In genomic region chr6:43858161-43859153, GRCh38 we compare ENCODE assay signal across 20 cellular contexts.
"Had no signal": no experiment of that assay in that cellular context is flagged by ENCODE, and none has a peak within 500 bp of the region (broad histone marks: within the 10 kb centered on the region; RNA-seq: fewer than 3 reads in every experiment).

No MANE protein-coding gene starts in this region.

- H3K36me3 Mint-ChIP-seq: activated CD4-positive, alpha-beta memory T cell treated with anti-CD3 and anti-CD28 coated beads for 36 hours; activated naive CD8-positive, alpha-beta T cell treated with anti-CD3 and anti-CD28 coated beads, Interleukin-2, amount 10 ng/mL, durations not matched to agents 7 days and 5 days; immature natural killer cell; naive thymus-derived CD8-positive, alpha-beta T cell had no signal

- H3K36me3 ChIP-seq: esophagus squamous epithelium, sigmoid colon had no signal

- ATAC-seq: mucosa of descending colon; naive thymus-derived CD8-positive, alpha-beta T cell; psoas muscle had no signal

- H3K4me1 Mint-ChIP-seq: immature natural killer cell; naive thymus-derived CD8-positive, alpha-beta T cell had no signal

- H3K4me3 ChIP-seq: dorsolateral prefrontal cortex, esophagus squamous epithelium, lung, mucosa of descending colon, psoas muscle, sigmoid colon had no signal

- FAIRE-seq: bronchial epithelial cell had no signal

- H3K4me1 ChIP-seq: esophagus squamous epithelium, psoas muscle had no signal

- H3K27ac ChIP-seq: dorsolateral prefrontal cortex, esophagus squamous epithelium, psoas muscle, sigmoid colon had no signal

- H3K9me3 ChIP-seq: esophagus squamous epithelium, mucosa of descending colon, psoas muscle, sigmoid colon had no signal

- DNase-seq: activated CD4-positive, alpha-beta memory T cell treated with anti-CD3 and anti-CD28 coated beads for 36 hours; activated CD4-positive, alpha-beta T cell treated with anti-CD3 and anti-CD28 coated beads for 1 hour; activated naive CD8-positive, alpha-beta T cell treated with anti-CD3 and anti-CD28 coated beads, Interleukin-2, amount 10 ng/mL, durations not matched to agents 7 days and 5 days; activated T-cell treated with anti-CD3 and anti-CD28 coated beads, Interleukin-2, amount 50 U/mL, for 48 hours; anterior cingulate cortex; dorsolateral prefrontal cortex; esophagus squamous epithelium; foreskin fibroblast; immature natural killer cell; mucosa of descending colon; sigmoid colon; stimulated activated CD4-positive, alpha-beta T cell treated with anti-CD3 and anti-CD28 coated beads, Interleukin-2, amount 100 ng/mL, for 24 hours; stimulated activated naive CD4-positive, alpha-beta T cell; substantia nigra; T-helper 2 cell; trophoblast cell had no signal

- H3K27ac Mint-ChIP-seq: activated CD4-positive, alpha-beta memory T cell treated with anti-CD3 and anti-CD28 coated beads for 36 hours; activated naive CD8-positive, alpha-beta T cell treated with anti-CD3 and anti-CD28 coated beads, Interleukin-2, amount 10 ng/mL, durations not matched to agents 7 days and 5 days; naive thymus-derived CD8-positive, alpha-beta T cell had no signal

- H3K9me3 Mint-ChIP-seq: activated CD4-positive, alpha-beta memory T cell treated with anti-CD3 and anti-CD28 coated beads for 36 hours; activated naive CD8-positive, alpha-beta T cell treated with anti-CD3 and anti-CD28 coated beads, Interleukin-2, amount 10 ng/mL, durations not matched to agents 7 days and 5 days; immature natural killer cell; naive thymus-derived CD8-positive, alpha-beta T cell had no signal

- H3K4me3 Mint-ChIP-seq: activated CD4-positive, alpha-beta memory T cell treated with anti-CD3 and anti-CD28 coated beads for 36 hours; activated naive CD8-positive, alpha-beta T cell treated with anti-CD3 and anti-CD28 coated beads, Interleukin-2, amount 10 ng/mL, durations not matched to agents 7 days and 5 days; immature natural killer cell; naive thymus-derived CD8-positive, alpha-beta T cell had no signal

- H3K27me3 ChIP-seq: dorsolateral prefrontal cortex, sigmoid colon had no signal
